ENCODE assay signal across 20 cellular contexts in the genomic region with DNA sequence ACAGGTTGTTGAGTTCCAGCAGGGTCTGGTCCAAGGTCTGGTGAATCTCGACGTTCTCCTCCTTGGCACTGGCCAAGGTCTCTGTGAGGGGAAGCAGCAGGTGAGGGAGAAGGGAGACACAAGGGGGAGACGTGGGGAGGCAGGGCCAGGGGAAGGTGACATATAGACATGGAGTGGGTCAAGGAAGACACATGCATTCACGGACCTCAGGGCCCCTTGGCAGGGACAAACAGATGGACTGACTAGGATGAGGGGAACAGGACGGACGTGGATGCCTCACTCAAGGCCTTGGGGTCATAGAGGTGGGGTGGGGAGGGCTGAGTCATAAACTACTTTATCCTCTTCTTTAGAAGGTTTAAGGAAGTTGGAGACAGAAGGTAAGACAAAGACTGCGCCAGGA. TPM values are rescaled to one million over a fixed set of nuclear protein-coding genes. Genes with fewer than 3 reads are reported as not detected.
A peak's percentile ranks its signal among the peaks of the same experiment; 100 is the strongest.
DNase-seq lines count a peak whose midpoint lies in the region; ATAC-seq and TF ChIP-seq lines count a peak whose summit lies in the region.
"Had no signal": no experiment of that assay in that cellular context is flagged by ENCODE, and none has a peak within 500 bp of the region (broad histone marks: within the 10 kb centered on the region; RNA-seq: fewer than 3 reads in every experiment).

No MANE protein-coding gene starts in this region.

- no peaks in the 10 kb centered on the region for H3K27me3 ChIP-seq in AG04450 (ENCODE audit: control insufficient read depth, insufficient read depth, low read length)
- no peaks in the 10 kb centered on the region for H3K27me3 ChIP-seq in RWPE2 (ENCODE audit: insufficient read depth, poor library complexity, severe bottlenecking)
- H3K27me3 ChIP-seq in fibroblast of lung (ENCODE audit: control insufficient read depth, insufficient read depth, low read length) = no peaks in the 10 kb centered on the region
- no peaks in the 10 kb centered on the region for H3K27me3 ChIP-seq in gastrocnemius medialis
- H3K27me3 ChIP-seq: pancreas had no signal

- H3K79me2 ChIP-seq in fibroblast of lung (ENCODE audit: control insufficient read depth, insufficient read depth, low read length) = peaks cover 25% of the 10 kb centered on the region

- peak; percentile 28 for ATAC-seq in RWPE2 (ENCODE audit: low read depth)
- ATAC-seq in gastrocnemius medialis = no peak
- no peak for ATAC-seq in GM21737 (IDR thresholded peaks at IDR 0.05; ENCODE audit: unreplicated experiment)
- no peak for ATAC-seq in GM21717 (IDR thresholded peaks at IDR 0.05; ENCODE audit: unreplicated experiment)
- ATAC-seq: pancreas had no signal

- intact Hi-C loops in gastrocnemius medialis (cut with DNase I; ENCODE audit: low total_unique reads) = no loop called here

- CTCF ChIA-PET in AG04450 (lab: Charles Lee) = interaction anchor here (0.7 kb wide), 1 partner anchor 21 kb away, joined by 3 read pairs; no protein-coding TSS in a partner anchor

- DNase-seq in AG04450 (ENCODE audit: low read depth, low spot score) (no peak), RWPE2 (ENCODE audit: low spot score) (no peak), fibroblast of lung (ENCODE audit: low read depth in 2 of 2) (peak in 1 of 2 donors; percentile 29), gastrocnemius medialis (no peak), A172 (ENCODE audit: low spot score) (no peak)
- no peak for DNase-seq in activated CD4-positive, alpha-beta T cell treated with anti-CD3 and anti-CD28 coated beads for 48 hours
- DNase-seq: activated CD4-positive, alpha-beta T cell treated with anti-CD3 and anti-CD28 coated beads, Interleukin-2, amount 50 U/mL, for 4 hours; activated naive CD4-positive, alpha-beta T cell treated with anti-CD3 and anti-CD28 coated beads, Interleukin-2, amount 50 U/mL, for 16 hours; cortex of kidney; DMS 273 treated with DMSO at 0.1 percent for 48 hours; NCI-H1694; NCI-H446; pancreas; stimulated activated CD4-positive, alpha-beta T cell treated with anti-CD3 and anti-CD28 coated beads, Interleukin-4, amount 100 ng/mL, for 24 hours had no signal

- H4K20me1 ChIP-seq in fibroblast of lung (ENCODE audit: control insufficient read depth, extremely low read depth, insufficient read depth, low read length) = no peaks in the 10 kb centered on the region

- TF ChIP-seq CTCF in AG04450 (IDR thresholded peaks at IDR 0.05; ENCODE audit: low read depth, low read length) = no peak
- TF ChIP-seq CTCF in RWPE2 (IDR thresholded peaks at IDR 0.05; ENCODE audit: poor library complexity, severe bottlenecking) = no peak
- no peak for TF ChIP-seq CTCF in fibroblast of lung (conservative IDR thresholded peaks at IDR 0.05 in 1 of 2, IDR thresholded peaks at IDR 0.05 in 1 of 2; ENCODE audit: low read depth in 1 of 2, low read length in 2 of 2)
- TF ChIP-seq CTCF in gastrocnemius medialis (IDR thresholded peaks at IDR 0.05 in 4 of 5, conservative IDR thresholded peaks at IDR 0.05 in 1 of 5) = no peak

- in situ Hi-C loops in gastrocnemius medialis (cut with MboI; ENCODE audit: low sequenced_read_pairs in 4 of 4) = no loop called here

- peaks cover 63% of the 10 kb centered on the region for H3K36me3 ChIP-seq in RWPE2 (ENCODE audit: low read depth)
- H3K36me3 ChIP-seq in fibroblast of lung (ENCODE audit: control insufficient read depth, insufficient read depth, low read length) = peaks cover 27% of the 10 kb centered on the region
- peaks cover 0 to 32% of the 10 kb centered on the region in 2 donors for H3K36me3 ChIP-seq in gastrocnemius medialis
- H3K36me3 ChIP-seq: pancreas had no signal

- TF ChIP-seq POLR2A in gastrocnemius medialis (IDR thresholded peaks at IDR 0.05) = no peak

- H3K9ac ChIP-seq in fibroblast of lung (ENCODE audit: insufficient read depth, low read length) = no peak overlapping the region

- H2AFZ ChIP-seq in fibroblast of lung (ENCODE audit: low read length) = no peak overlapping the region

- H3K9me3 ChIP-seq in AG04450 (ENCODE audit: control insufficient read depth, insufficient read depth, low read length) (no peaks in the 10 kb centered on the region), RWPE2 (ENCODE audit: severe bottlenecking) (no peaks in the 10 kb centered on the region), fibroblast of lung (ENCODE audit: control insufficient read depth, insufficient read depth, low read depth, low read length) (no peaks in the 10 kb centered on the region), gastrocnemius medialis (no peaks in the 10 kb centered on the region)
- H3K9me3 ChIP-seq: pancreas had no signal

- H3K27ac ChIP-seq in AG04450 (ENCODE audit: low read depth, low read length) (peak overlapping the region; percentile 65), RWPE2 (ENCODE audit: poor library complexity, severe bottlenecking) (peak overlapping the region; percentile 33), fibroblast of lung (ENCODE audit: insufficient read depth, low read length) (peak overlapping the region; percentile 8), gastrocnemius medialis (peak overlapping the region; percentile 3 to 98 (median 49))
- H3K27ac ChIP-seq: pancreas, skin epidermis had no signal

- no peak overlapping the region for H3K4me3 ChIP-seq in AG04450 (ENCODE audit: low read depth, low read length)
- H3K4me3 ChIP-seq in RWPE2 (ENCODE audit: severe bottlenecking) = no peak overlapping the region
- H3K4me3 ChIP-seq in fibroblast of lung (replicated peaks in 1 of 4; ENCODE audit: control extremely low read depth in 1 of 4, insufficient read depth in 1 of 4, low read depth in 3 of 4, low read length in 4 of 4) = no peak overlapping the region
- H3K4me3 ChIP-seq in gastrocnemius medialis = no peak overlapping the region
- H3K4me3 ChIP-seq: pancreas, skin epidermis had no signal

- POLR2A ChIA-PET in AG04450 (lab: Yijun Ruan, JAX) = interaction anchor here (1.1 to 3.8 kb wide), 4 partner anchors 17 to 50 kb away, joined by 3 to 28 read pairs (median 10); a partner anchor contains a TSS

- H3K4me1 ChIP-seq in RWPE2 (ENCODE audit: insufficient read depth, poor library complexity, severe bottlenecking) (no peaks in the 10 kb centered on the region), fibroblast of lung (ENCODE audit: control insufficient read depth, extremely low read depth, insufficient read depth, low read length) (peaks cover 38% of the 10 kb centered on the region), gastrocnemius medialis (peaks cover 21 to 28% of the 10 kb centered on the region in 2 donors)
- H3K4me1 ChIP-seq: pancreas had no signal

- no peak overlapping the region for H3K4me2 ChIP-seq in fibroblast of lung (ENCODE audit: extremely low read depth, insufficient read depth, low read length)

RNA-seq across cellular contexts. Expression of a gene that starts 7.6 kb away (rescaled TPM):
- polyA plus RNA-seq in AG04450 (2011; rRNA removed) = 1,535 and 1,633 TPM in 2 replicates
- 470 and 477 TPM in 2 replicates for polyA minus RNA-seq in AG04450 (2011; rRNA and poly(A)+ RNA removed)
- total RNA-seq in fibroblast of lung = 696 and 1,003 TPM in 2 replicates
- polyA plus RNA-seq in fibroblast of lung = 1,280 and 1,927 TPM in 2 replicates
- 2,024 and 3,299 TPM in 2 replicates for polyA plus RNA-seq in fibroblast of lung (2012)
- polyA minus RNA-seq in fibroblast of lung (ENCODE audit: low replicate concordance) = 204 and 281 TPM in 2 replicates
- total RNA-seq in gastrocnemius medialis = 1,000 to 10,000 TPM; 6,121 to 7,913 (median 7,020) TPM
- 423 and 447 TPM in 2 replicates for total RNA-seq in A172 (2014; rRNA removed; shearing (Covaris generic))
- polyA plus RNA-seq: CD14-positive monocyte had no signal

RNA-seq across cellular contexts. Expression of a gene that starts 8.4 kb away (rescaled TPM):
- polyA plus RNA-seq in AG04450 (2011; rRNA removed) (1.2 and 1.3 TPM in 2 replicates), fibroblast of lung (0.59 TPM in 1 of 2 replicates, not detected in the other)
- 0.83 TPM in 1 of 2 replicates, not detected in the other for polyA minus RNA-seq in AG04450 (2011; rRNA and poly(A)+ RNA removed)
- total RNA-seq in fibroblast of lung (0.17 and 0.26 TPM in 2 replicates), gastrocnemius medialis (not detected)
- 0.84 TPM in 2 replicates for polyA plus RNA-seq in fibroblast of lung (2012)
- not detected in 2 replicates for polyA minus RNA-seq in fibroblast of lung (ENCODE audit: low replicate concordance)
- total RNA-seq in A172 (2014; rRNA removed; shearing (Covaris generic)) = not detected in 2 replicates
- total RNA-seq: glomerular endothelial cell, MCF 10A had no signal
- polyA plus RNA-seq: CD14-positive monocyte had no signal

RNA-seq across cellular contexts. Expression of a gene that starts 17.1 kb away (rescaled TPM):
- polyA plus RNA-seq in AG04450 (2011; rRNA removed) (1.1 and 1.2 TPM in 2 replicates), fibroblast of lung (0.77 and 3.9 TPM in 2 replicates)
- polyA minus RNA-seq in AG04450 (2011; rRNA and poly(A)+ RNA removed) = 1.7 and 2.9 TPM in 2 replicates
- total RNA-seq in fibroblast of lung (under 0.01 and 0.66 TPM in 2 replicates), gastrocnemius medialis (under 1 TPM in 2 of 4 donors, not detected in 2; 0.07 to 0.10 TPM)
- 0.63 and 2.3 TPM in 2 replicates for polyA plus RNA-seq in fibroblast of lung (2012)
- 2.2 and 4.4 TPM in 2 replicates for polyA minus RNA-seq in fibroblast of lung (ENCODE audit: low replicate concordance)
- total RNA-seq in A172 (2014; rRNA removed; shearing (Covaris generic)) = 2.5 and 3.6 TPM in 2 replicates

RNA-seq across cellular contexts. Expression of a gene that starts 24.0 kb away (rescaled TPM):
- polyA plus RNA-seq in AG04450 (2011; rRNA removed) (11.8 TPM in 2 replicates), fibroblast of lung (20.2 and 24.9 TPM in 2 replicates)
- polyA minus RNA-seq in AG04450 (2011; rRNA and poly(A)+ RNA removed) = 5.1 and 7.8 TPM in 2 replicates
- total RNA-seq in fibroblast of lung (15.4 and 20.6 TPM in 2 replicates), gastrocnemius medialis (10 to 100 TPM; 21.9 to 45.3 (median 31.5) TPM)
- polyA plus RNA-seq in fibroblast of lung (2012) = 34.3 and 34.9 TPM in 2 replicates
- 1.3 and 17.5 TPM in 2 replicates for polyA minus RNA-seq in fibroblast of lung (ENCODE audit: low replicate concordance)
- 5.7 and 12.6 TPM in 2 replicates for total RNA-seq in A172 (2014; rRNA removed; shearing (Covaris generic))

RNA-seq across cellular contexts. Expression of a gene that starts 24.3 kb away (rescaled TPM):
- 173 and 306 TPM in 2 replicates for polyA plus RNA-seq in AG04450 (2011; rRNA removed)
- 6,565 and 7,222 TPM in 2 replicates for polyA minus RNA-seq in AG04450 (2011; rRNA and poly(A)+ RNA removed)
- 67,954 and 162,287 TPM in 2 replicates for total RNA-seq in fibroblast of lung
- polyA plus RNA-seq in fibroblast of lung = 75.4 and 110 TPM in 2 replicates
- 16.4 and 31.6 TPM in 2 replicates for polyA plus RNA-seq in fibroblast of lung (2012)
- polyA minus RNA-seq in fibroblast of lung (ENCODE audit: low replicate concordance) = 7,676 and 19,551 TPM in 2 replicates
- total RNA-seq in gastrocnemius medialis = 100 to 1,000 TPM; 115 to 715 (median 367) TPM
- 1,768 and 6,657 TPM in 2 replicates for total RNA-seq in A172 (2014; rRNA removed; shearing (Covaris generic))

Comparison
In these comparisons a context has a peak if more than half of its experiments do, and no peak if none do; other contexts are left out.
1. H3K27ac ChIP-seq: peak in every context shown above with its lines; median percentile 65 in AG04450; 49 in gastrocnemius medialis; 33 in RWPE2; 8 in fibroblast of lung.